23 cellular contexts compared by ENCODE assay signal in genomic region chr2:86686905-86687304, GRCh38.
"Had no signal": no experiment of that assay in that cellular context is flagged by ENCODE, and none has a peak within 500 bp of the region (broad histone marks: within the 10 kb centered on the region; RNA-seq: fewer than 3 reads in every experiment).

No MANE protein-coding gene starts in this region.

- H3K4me3 ChIP-seq: breast epithelium, colonic mucosa, left ventricle myocardium inferior, mucosa of descending colon, SJSA1, testis, upper lobe of left lung had no signal

- H3K27me3 ChIP-seq: breast epithelium, colonic mucosa, testis, upper lobe of left lung had no signal

- H3K9me3 Mint-ChIP-seq: stimulated activated naive CD8-positive, alpha-beta T cell treated with anti-CD3 and anti-CD28 coated beads, Interleukin-15, amount 100 ng/mL, for 72 hours had no signal

- ATAC-seq: activated T-cell treated with anti-CD3 and anti-CD28 coated beads, Interleukin-2, amount 50 U/mL, for 4 hours; mucosa of descending colon; stimulated activated naive CD8-positive, alpha-beta T cell treated with anti-CD3 and anti-CD28 coated beads, Interleukin-15, amount 100 ng/mL, for 72 hours; WTC11 had no signal

- H3K27ac Mint-ChIP-seq: activated naive CD8-positive, alpha-beta T cell treated with anti-CD3 and anti-CD28 coated beads for 36 hours; activated T-helper 2 cell treated with anti-CD3 and anti-CD28 coated beads, Interferon-gamma antibody, Interleukin-2, Interleukin-4, amounts not matched to agents 10 μg/mL and 5 μg/mL and 100 μg/mL, durations not matched to agents 14 hours and 24 hours and 36 hours; immature natural killer cell; stimulated activated naive CD8-positive, alpha-beta T cell treated with anti-CD3 and anti-CD28 coated beads, Interleukin-15, amount 100 ng/mL, for 72 hours; WTC11 had no signal

- H3K36me3 ChIP-seq: breast epithelium, colonic mucosa, left ventricle myocardium inferior, SJSA1, upper lobe of left lung had no signal

- DNase-seq: activated CD4-positive, alpha-beta T cell treated with anti-CD3 and anti-CD28 coated beads, Interleukin-2, amount 50 U/mL, for 48 hours; activated CD8-positive, alpha-beta memory T cell treated with anti-CD3 and anti-CD28 coated beads, Interleukin-2, amount 50 U/mL, for 48 hours; activated naive CD4-positive, alpha-beta T cell; activated naive CD8-positive, alpha-beta T cell treated with anti-CD3 and anti-CD28 coated beads for 36 hours; activated T-cell treated with anti-CD3 and anti-CD28 coated beads, Interleukin-2, amount 50 U/mL, for 4 hours; colonic mucosa; immature natural killer cell; kidney glomerular epithelial cell; left ventricle myocardium inferior; mammary epithelial cell; mucosa of descending colon; occipital lobe; posterior cingulate gyrus; stimulated activated CD4-positive, alpha-beta T cell treated with anti-CD3 and anti-CD28 coated beads, Interleukin-4, amount 100 ng/mL, for 24 hours; stimulated activated naive CD8-positive, alpha-beta T cell treated with anti-CD3 and anti-CD28 coated beads, Interleukin-15, amount 100 ng/mL, for 72 hours; T1000; testis; upper lobe of left lung had no signal

- H3K4me1 ChIP-seq: breast epithelium, colonic mucosa, left ventricle myocardium inferior, SJSA1, testis, upper lobe of left lung had no signal

- H3K27ac ChIP-seq: breast epithelium, colonic mucosa, epithelial cell of prostate, left ventricle myocardium inferior, SJSA1, testis, upper lobe of left lung had no signal

- H3K4me3 Mint-ChIP-seq: activated naive CD8-positive, alpha-beta T cell treated with anti-CD3 and anti-CD28 coated beads for 36 hours; activated T-cell treated with anti-CD3 and anti-CD28 coated beads, Interleukin-2, amount 50 U/mL, for 4 hours; immature natural killer cell; stimulated activated naive CD8-positive, alpha-beta T cell treated with anti-CD3 and anti-CD28 coated beads, Interleukin-15, amount 100 ng/mL, for 72 hours; WTC11 had no signal

- H3K27me3 Mint-ChIP-seq: activated naive CD8-positive, alpha-beta T cell treated with anti-CD3 and anti-CD28 coated beads for 36 hours; stimulated activated naive CD8-positive, alpha-beta T cell treated with anti-CD3 and anti-CD28 coated beads, Interleukin-15, amount 100 ng/mL, for 72 hours had no signal

- H3K4me1 Mint-ChIP-seq: activated naive CD8-positive, alpha-beta T cell treated with anti-CD3 and anti-CD28 coated beads for 36 hours; immature natural killer cell; stimulated activated naive CD8-positive, alpha-beta T cell treated with anti-CD3 and anti-CD28 coated beads, Interleukin-15, amount 100 ng/mL, for 72 hours; WTC11 had no signal

- H3K9me3 ChIP-seq: breast epithelium, colonic mucosa, mucosa of descending colon, SJSA1, testis, upper lobe of left lung had no signal
